Comparison of ENCODE assay signal across 21 cellular contexts in the genomic region with DNA sequence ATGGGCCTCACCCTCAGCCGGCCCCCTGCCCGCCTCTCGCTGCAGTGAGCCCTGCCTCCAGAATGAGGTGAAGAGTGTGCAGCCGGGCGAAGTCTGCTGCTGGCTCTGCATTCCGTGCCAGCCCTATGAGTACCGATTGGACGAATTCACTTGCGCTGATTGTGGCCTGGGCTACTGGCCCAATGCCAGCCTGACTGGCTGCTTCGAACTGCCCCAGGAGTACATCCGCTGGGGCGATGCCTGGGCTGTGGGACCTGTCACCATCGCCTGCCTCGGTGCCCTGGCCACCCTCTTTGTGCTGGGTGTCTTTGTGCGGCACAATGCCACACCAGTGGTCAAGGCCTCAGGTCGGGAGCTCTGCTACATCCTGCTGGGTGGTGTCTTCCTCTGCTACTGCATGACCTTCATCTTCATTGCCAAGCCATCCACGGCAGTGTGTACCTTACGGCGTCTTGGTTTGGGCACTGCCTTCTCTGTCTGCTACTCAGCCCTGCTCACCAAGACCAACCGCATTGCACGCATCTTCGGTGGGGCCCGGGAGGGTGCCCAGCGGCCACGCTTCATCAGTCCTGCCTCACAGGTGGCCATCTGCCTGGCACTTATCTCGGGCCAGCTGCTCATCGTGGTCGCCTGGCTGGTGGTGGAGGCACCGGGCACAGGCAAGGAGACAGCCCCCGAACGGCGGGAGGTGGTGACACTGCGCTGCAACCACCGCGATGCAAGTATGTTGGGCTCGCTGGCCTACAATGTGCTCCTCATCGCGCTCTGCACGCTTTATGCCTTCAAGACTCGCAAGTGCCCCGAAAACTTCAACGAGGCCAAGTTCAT. TPM values are rescaled to one million over a fixed set of nuclear protein-coding genes. Genes with fewer than 3 reads are reported as not detected.
A peak's percentile ranks its signal among the peaks of the same experiment; 100 is the strongest.
DNase-seq lines count a peak whose midpoint lies in the region; FAIRE-seq and TF ChIP-seq lines count a peak whose summit lies in the region.
"Had no signal": no experiment of that assay in that cellular context is flagged by ENCODE, and none has a peak within 500 bp of the region (broad histone marks: within the 10 kb centered on the region; RNA-seq: fewer than 3 reads in every experiment).

No MANE protein-coding gene starts in this region.

- no peak overlapping the region for H3K4me3 Mint-ChIP-seq in activated naive CD4-positive, alpha-beta T cell treated with anti-CD3 and anti-CD28 coated beads, Interleukin-2, amount 10 ng/mL, durations not matched to agents 7 days and 5 days
- H3K4me3 Mint-ChIP-seq in glutamatergic neuron (ENCODE audit: unreplicated experiment) = peak overlapping the region; percentile 51
- H3K4me3 Mint-ChIP-seq: H9 had no signal

- TF ChIP-seq POLR2A in H54 (IDR thresholded peaks at IDR 0.05; ENCODE audit: low read depth, low read length) (no peak), stomach (IDR thresholded peaks at IDR 0.05) (no peak)

- intact Hi-C loops in stomach (cut with DNase I; ENCODE audit: low total_unique reads) = loop anchor here (5.0 kb wide), 1 partner anchor 87 kb away; no protein-coding TSS in a partner anchor

- TF ChIP-seq EP300 in stomach (IDR thresholded peaks at IDR 0.05) = no peak

- H3K27me3 Mint-ChIP-seq in activated naive CD4-positive, alpha-beta T cell treated with anti-CD3 and anti-CD28 coated beads, Interleukin-2, amount 10 ng/mL, durations not matched to agents 7 days and 5 days = no peaks in the 10 kb centered on the region
- peaks cover 18% of the 10 kb centered on the region for H3K27me3 Mint-ChIP-seq in glutamatergic neuron (ENCODE audit: unreplicated experiment)

- H3K4me1 ChIP-seq in stomach = peaks cover 0 to 6% (median 2%) of the 10 kb centered on the region in 4 donors
- H3K4me1 ChIP-seq: adrenal gland had no signal

- no peaks in the 10 kb centered on the region for H3K9me3 ChIP-seq in stomach
- H3K9me3 ChIP-seq: adrenal gland, ovary had no signal

- CTCF ChIA-PET in activated naive CD4-positive, alpha-beta T cell treated with anti-CD3 and anti-CD28 coated beads, Interleukin-2, amount 10 ng/mL, durations not matched to agents 7 days and 5 days (lab: Charles Lee) = interaction anchor here (2.2 kb wide), 1 partner anchor 26 kb away, joined by 9 read pairs; no protein-coding TSS in a partner anchor

- H3K27me3 ChIP-seq in stomach = peaks cover 0 to 10% (median 0%) of the 10 kb centered on the region in 3 donors
- H3K27me3 ChIP-seq: adrenal gland, ovary had no signal

- DNase-seq in activated naive CD4-positive, alpha-beta T cell treated with anti-CD3 and anti-CD28 coated beads, Interleukin-2, amount 10 ng/mL, durations not matched to agents 7 days and 5 days = peak; percentile 11
- no peak for DNase-seq in activated naive CD4-positive, alpha-beta T cell treated with Interleukin-2 at 50 U/mL for 16 hours
- peak; percentile 0 for DNase-seq in H54 (ENCODE audit: insufficient read length, low spot score)
- DNase-seq in glutamatergic neuron = no peak
- DNase-seq in stomach = peak; percentile 24
- no peak for DNase-seq in DMS53 (lab: John Stamatoyannopoulos, UW)
- DNase-seq in activated CD4-positive, alpha-beta T cell treated with anti-CD3 and anti-CD28 coated beads, Interleukin-2, amount 50 U/mL, for 48 hours = no peak
- DNase-seq in cerebellum (ENCODE audit: low spot score) = no peak
- DNase-seq: activated effector memory CD4-positive, alpha-beta T cell treated with Interleukin-2 at 50 U/mL for 16 hours; DMS 273 treated with DMSO at 0.1 percent for 48 hours; GDM1; H9; mammary epithelial cell; NCI-H2029; NCI-H446 treated with DMSO at 0.1 percent for 48 hours; right cardiac atrium; stimulated activated CD4-positive, alpha-beta T cell treated with anti-CD3 and anti-CD28 coated beads, Interleukin-15, amount 100 ng/mL, for 24 hours; T1000 had no signal

- no peak overlapping the region for H3K27ac Mint-ChIP-seq in activated naive CD4-positive, alpha-beta T cell treated with anti-CD3 and anti-CD28 coated beads, Interleukin-2, amount 10 ng/mL, durations not matched to agents 7 days and 5 days
- peak overlapping the region; percentile 33 for H3K27ac Mint-ChIP-seq in glutamatergic neuron (ENCODE audit: unreplicated experiment)
- H3K27ac Mint-ChIP-seq: H9 had no signal

- no peaks in the 10 kb centered on the region for H3K36me3 ChIP-seq in stomach
- H3K36me3 ChIP-seq: adrenal gland, ovary had no signal

- H3K4me1 Mint-ChIP-seq in activated naive CD4-positive, alpha-beta T cell treated with anti-CD3 and anti-CD28 coated beads, Interleukin-2, amount 10 ng/mL, durations not matched to agents 7 days and 5 days = peaks cover 15% of the 10 kb centered on the region
- H3K4me1 Mint-ChIP-seq in glutamatergic neuron (ENCODE audit: low read depth, unreplicated experiment) = peaks cover 48% of the 10 kb centered on the region

- 91 to 95% (median 94%) methylated on average over 32 to 42 of the region's 42 CpGs for WGBS in stomach, 5 donors

- H3K27ac ChIP-seq in stomach = no peak overlapping the region
- H3K27ac ChIP-seq: adrenal gland, ovary had no signal

- TF ChIP-seq CTCF in glutamatergic neuron (IDR thresholded peaks at IDR 0.05; ENCODE audit: partially characterized antibody, unreplicated experiment) = no peak
- TF ChIP-seq CTCF in stomach (IDR thresholded peaks at IDR 0.05) = no peak

- no peaks in the 10 kb centered on the region for H3K9me3 Mint-ChIP-seq in activated naive CD4-positive, alpha-beta T cell treated with anti-CD3 and anti-CD28 coated beads, Interleukin-2, amount 10 ng/mL, durations not matched to agents 7 days and 5 days
- peaks cover 16% of the 10 kb centered on the region for H3K9me3 Mint-ChIP-seq in glutamatergic neuron (ENCODE audit: unreplicated experiment)
- H3K9me3 Mint-ChIP-seq: H9 had no signal

- no peak for FAIRE-seq in H54 (lab: Jason Lieb, UNC)
- FAIRE-seq: islet of Langerhans had no signal

- no peak overlapping the region for H3K4me3 ChIP-seq in stomach
- H3K4me3 ChIP-seq: adrenal gland, ovary had no signal

- H3K36me3 Mint-ChIP-seq in activated naive CD4-positive, alpha-beta T cell treated with anti-CD3 and anti-CD28 coated beads, Interleukin-2, amount 10 ng/mL, durations not matched to agents 7 days and 5 days = no peaks in the 10 kb centered on the region
- H3K36me3 Mint-ChIP-seq in glutamatergic neuron (ENCODE audit: unreplicated experiment) = peaks cover 28% of the 10 kb centered on the region

RNA-seq across cellular contexts. Expression of a gene that starts 8.6 kb away (rescaled TPM):
- total RNA-seq in glutamatergic neuron (ENCODE audit: unreplicated experiment) = 134 TPM
- under 1 TPM in 2 of 5 donors, not detected in 3; 0.37 to 0.58 TPM for total RNA-seq in stomach
- polyA plus RNA-seq in stomach = under 1 TPM in 2 of 3 donors, not detected in 1; 0.06 to 0.15 TPM
- total RNA-seq in cerebellum = 9.4 TPM

RNA-seq across cellular contexts. Expression of a gene that starts 44.4 kb away (rescaled TPM):
- total RNA-seq in glutamatergic neuron (ENCODE audit: unreplicated experiment) (13.2 TPM), stomach (10 to 100 TPM; 18.7 to 73.0 (median 34.3) TPM), cerebellum (12.2 TPM)
- polyA plus RNA-seq in stomach = 10 to 100 TPM; 34.5 to 60.1 (median 60.1) TPM

Comparison
In these comparisons a context has a peak if more than half of its experiments do, and no peak if none do; other contexts are left out.
1. DNase-seq: peak in activated naive CD4-positive, alpha-beta T cell treated with anti-CD3 and anti-CD28 coated beads, Interleukin-2, amount 10 ng/mL, durations not matched to agents 7 days and 5 days (single experiment), H54 (single experiment) and stomach (single experiment); none in activated naive CD4-positive, alpha-beta T cell treated with Interleukin-2 at 50 U/mL for 16 hours (single experiment), glutamatergic neuron (single experiment), DMS53 (single experiment), activated CD4-positive, alpha-beta T cell treated with anti-CD3 and anti-CD28 coated beads, Interleukin-2, amount 50 U/mL, for 48 hours (0 of 2) and cerebellum (single experiment).
2. RNA of a gene that starts 8.6 kb away (total RNA-seq): 134 TPM in glutamatergic neuron (single experiment); 9.4 TPM in cerebellum (single experiment) and 0.37 to 0.58 TPM in stomach; every median in the first group is over 10 times any median in the second.